Comparison of ENCODE assay signal across 7 cellular contexts in genomic region chr16:11100239-11100750, GRCh38.
DNase-seq lines count a peak whose midpoint lies in the region; ATAC-seq and TF ChIP-seq lines count a peak whose summit lies in the region.

No MANE protein-coding gene starts in this region.

- H3K36me3 Mint-ChIP-seq in activated CD4-positive, alpha-beta memory T cell treated with anti-CD3 and anti-CD28 coated beads, Interleukin-2, amount 10 ng/mL, durations not matched to agents 7 days and 5 days (ENCODE audit: low read depth) = peaks cover 40% of the 10 kb centered on the region

- ATAC-seq in GM18502 (IDR thresholded peaks at IDR 0.05; ENCODE audit: poor library complexity, unreplicated experiment) (peak; percentile 43), HG03095 (IDR thresholded peaks at IDR 0.05; ENCODE audit: unreplicated experiment) (peak; percentile 39), heart right ventricle (peak; percentile 38 to 71 (median 60))

- 32 to 42% methylated on average over 6 of the region's 6 CpGs for WGBS in heart right ventricle, 2 donors

- H3K4me1 ChIP-seq in heart right ventricle = peaks cover 0 to 62% (median 57%) of the 10 kb centered on the region in 9 donors
- peaks cover 22 to 38% (median 33%) of the 10 kb centered on the region in 3 donors for H3K4me1 ChIP-seq in skeletal muscle tissue (ENCODE audit: control insufficient read depth in 3 of 3, insufficient read depth in 3 of 3, low read length in 3 of 3)

- H3K27ac Mint-ChIP-seq in activated CD4-positive, alpha-beta memory T cell treated with anti-CD3 and anti-CD28 coated beads, Interleukin-2, amount 10 ng/mL, durations not matched to agents 7 days and 5 days = peak overlapping the region; percentile 91

- H3K4me1 Mint-ChIP-seq in activated CD4-positive, alpha-beta memory T cell treated with anti-CD3 and anti-CD28 coated beads, Interleukin-2, amount 10 ng/mL, durations not matched to agents 7 days and 5 days = peaks cover 84% of the 10 kb centered on the region

- no peaks in the 10 kb centered on the region for H3K9me3 Mint-ChIP-seq in activated CD4-positive, alpha-beta memory T cell treated with anti-CD3 and anti-CD28 coated beads, Interleukin-2, amount 10 ng/mL, durations not matched to agents 7 days and 5 days

- DNase-seq in activated CD4-positive, alpha-beta memory T cell treated with anti-CD3 and anti-CD28 coated beads, Interleukin-2, amount 10 ng/mL, durations not matched to agents 7 days and 5 days = peak; percentile 84
- DNase-seq in heart right ventricle (peak; percentile 53 to 70), activated gamma-delta T cell (lab: John Stamatoyannopoulos, UW) (no peak), NCI-H526 treated with DMSO at 0.1 percent for 48 hours (lab: John Stamatoyannopoulos, UW) (no peak)

- TF ChIP-seq CTCF in heart right ventricle (IDR thresholded peaks at IDR 0.05) = peak in 6 of 9 donors; percentile 17 to 53 (median 42)

- POLR2A ChIA-PET in activated CD4-positive, alpha-beta memory T cell treated with anti-CD3 and anti-CD28 coated beads, Interleukin-2, amount 10 ng/mL, durations not matched to agents 7 days and 5 days (lab: Charles Lee) = interaction anchor here (0.7 to 2.9 kb wide), 20 partner anchors 12 to 155 kb away, joined by 3 to 38 read pairs (median 6); partner anchors contain the start of gene SOCS1

- no peaks in the 10 kb centered on the region for H3K27me3 Mint-ChIP-seq in activated CD4-positive, alpha-beta memory T cell treated with anti-CD3 and anti-CD28 coated beads, Interleukin-2, amount 10 ng/mL, durations not matched to agents 7 days and 5 days

- CTCF ChIA-PET in activated CD4-positive, alpha-beta memory T cell treated with anti-CD3 and anti-CD28 coated beads, Interleukin-2, amount 10 ng/mL, durations not matched to agents 7 days and 5 days (lab: Charles Lee) = interaction anchor here (0.7 to 2.8 kb wide), 25 partner anchors 9 to 158 kb away, joined by 3 to 18 read pairs (median 3); partner anchors contain the start of gene SOCS1

- H3K36me3 ChIP-seq in heart right ventricle (peaks cover 0 to 23% (median 0%) of the 10 kb centered on the region in 9 donors), skeletal muscle tissue (ENCODE audit: control insufficient read depth in 3 of 3, insufficient read depth in 3 of 3, low read length in 3 of 3) (no peaks in the 10 kb centered on the region)

- intact Hi-C loops in heart right ventricle (cut with DNase I) = loop anchor here in 8 of 10 donors (5.0 to 10.0 kb wide), 4 partner anchors 37 to 157 kb away; partner anchors contain the start of gene SOCS1 (in 7 of the 8)

- H3K9ac ChIP-seq in skeletal muscle tissue (ENCODE audit: low read depth in 1 of 3, low read length in 3 of 3) = peak overlapping the region in 2 of 3 donors; percentile 25 to 40

- H3K27ac ChIP-seq in heart right ventricle (peak overlapping the region in 8 of 10 donors; percentile 21 to 79 (median 48)), skeletal muscle tissue (ENCODE audit: low read depth, low read length) (peak overlapping the region; percentile 40)

- peak overlapping the region; percentile 34 for H3K4me3 Mint-ChIP-seq in activated CD4-positive, alpha-beta memory T cell treated with anti-CD3 and anti-CD28 coated beads, Interleukin-2, amount 10 ng/mL, durations not matched to agents 7 days and 5 days

- H3K27me3 ChIP-seq in heart right ventricle (no peaks in the 10 kb centered on the region), skeletal muscle tissue (ENCODE audit: control insufficient read depth in 3 of 3, insufficient read depth in 3 of 3, low read length in 3 of 3) (no peaks in the 10 kb centered on the region)

- no peak overlapping the region for H3K4me3 ChIP-seq in heart right ventricle
- no peak overlapping the region for H3K4me3 ChIP-seq in skeletal muscle tissue (ENCODE audit: low read length in 3 of 3)

- H3K9me3 ChIP-seq in heart right ventricle (no peaks in the 10 kb centered on the region), skeletal muscle tissue (ENCODE audit: control insufficient read depth in 3 of 3, low read length in 3 of 3) (no peaks in the 10 kb centered on the region)

Comparison
In these comparisons a context has a peak if more than half of its experiments do, and no peak if none do; other contexts are left out.
1. DNase-seq: peak in activated CD4-positive, alpha-beta memory T cell treated with anti-CD3 and anti-CD28 coated beads, Interleukin-2, amount 10 ng/mL, durations not matched to agents 7 days and 5 days (single experiment) and heart right ventricle (2 of 2); none in activated gamma-delta T cell (single experiment) and NCI-H526 treated with DMSO at 0.1 percent for 48 hours (single experiment).
2. Peak in every context shown above with its lines, with median percentiles within 50 percentile points of each other: ATAC-seq.